ENCODE assay signal across 11 cellular contexts in the genomic region with DNA sequence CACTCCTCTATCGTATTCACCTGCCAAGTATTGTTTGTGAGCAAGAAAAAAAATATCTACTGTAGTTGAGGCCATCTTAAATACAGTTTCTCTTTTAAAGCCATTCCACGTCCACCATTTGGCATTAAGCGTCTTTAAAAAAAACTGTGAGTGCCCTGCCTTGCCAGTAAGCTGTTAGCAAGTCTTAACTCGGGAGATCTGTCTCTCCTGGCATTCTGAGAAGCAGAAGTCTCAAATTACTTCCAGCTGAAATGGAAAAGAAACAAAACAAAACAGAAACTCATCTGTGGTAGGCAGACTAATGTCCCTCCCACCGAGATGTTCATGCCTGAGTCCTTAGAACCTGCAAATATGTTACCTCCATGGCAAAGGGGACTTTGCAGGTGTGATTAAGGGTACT.
DNase-seq lines count a peak whose midpoint lies in the region; ATAC-seq and TF ChIP-seq lines count a peak whose summit lies in the region.
"Had no signal": no experiment of that assay in that cellular context is flagged by ENCODE, and none has a peak within 500 bp of the region (broad histone marks: within the 10 kb centered on the region; RNA-seq: fewer than 3 reads in every experiment).

No MANE protein-coding gene starts in this region.

- no peaks in the 10 kb centered on the region for H3K79me2 ChIP-seq in SK-N-SH (ENCODE audit: insufficient read depth)

- POLR2A ChIA-PET in SK-N-SH (lab: Yijun Ruan, JAX), result no interaction called here

- H3K9me3 ChIP-seq in SK-N-SH (no peaks in the 10 kb centered on the region), psoas muscle (no peaks in the 10 kb centered on the region), neuronal stem cell (replicated peaks in 1 of 2; ENCODE audit: control insufficient read depth in 2 of 2, insufficient read depth in 1 of 2, low read depth in 1 of 2, low read length in 2 of 2) (no peaks in the 10 kb centered on the region)
- H3K9me3 ChIP-seq: pancreas had no signal

- intact Hi-C loops in psoas muscle (cut with DNase I), result no loop called here

- H4K91ac ChIP-seq in neuronal stem cell (ENCODE audit: low read depth, low read length, poor library complexity), result no peak overlapping the region

- no peaks in the 10 kb centered on the region for H3K79me1 ChIP-seq in neuronal stem cell (ENCODE audit: low read depth, low read length)

- H4K20me1 ChIP-seq in SK-N-SH (ENCODE audit: insufficient read depth), result no peaks in the 10 kb centered on the region

- DNase-seq in SK-N-SH (no peak), fibroblast of pulmonary artery (ENCODE audit: low read depth) (peak; percentile 75), psoas muscle (no peak), neuronal stem cell (ENCODE audit: low spot score) (no peak), DMS153 treated with DMSO at 0.1 percent for 48 hours (lab: John Stamatoyannopoulos, UW; ENCODE audit: unreplicated experiment) (no peak)
- DNase-seq: activated CD4-positive, CD25-positive, alpha-beta regulatory T cell treated with anti-CD3 and anti-CD28 coated beads, Interleukin-2, amount 50 U/mL, for 72 hours; NCI-H226; pancreas had no signal

- H2AFZ ChIP-seq in SK-N-SH (ENCODE audit: low read depth) (0 out of 2 replicates have a peak overlapping the region, but pooled peaks have one; percentile 59), neuronal stem cell (ENCODE audit: low read length) (no peak overlapping the region)

- TF ChIP-seq RAD21 in SK-N-SH (IDR thresholded peaks at IDR 0.05; ENCODE audit: low read length), result no peak

- H3K4me1 ChIP-seq in SK-N-SH (ENCODE audit: control insufficient read depth in 1 of 2, insufficient read depth in 2 of 2, low read depth in 1 of 2, low read length in 1 of 2), result peaks cover 25 to 37% of the 10 kb centered on the region in 2 experiments
- peaks cover 40% of the 10 kb centered on the region for H3K4me1 ChIP-seq in psoas muscle
- H3K4me1 ChIP-seq in neuronal stem cell (ENCODE audit: control insufficient read depth in 2 of 2, insufficient read depth in 1 of 2, low read depth in 1 of 2, low read length in 2 of 2), result peaks cover 1 to 5% of the 10 kb centered on the region in 2 donors
- H3K4me1 ChIP-seq: pancreas had no signal

- no peak overlapping the region for H2AK5ac ChIP-seq in neuronal stem cell (ENCODE audit: low read depth, low read length)

- CTCF ChIA-PET in SK-N-SH (lab: Yijun Ruan, JAX), result interaction anchor here (1.1 to 3.0 kb wide), 4 partner anchors 37 to 300 kb away, joined by 3 to 8 read pairs (median 3); no protein-coding TSS in a partner anchor

- H4K8ac ChIP-seq in neuronal stem cell (ENCODE audit: low read depth, low read length), result no peak overlapping the region

- no peaks in the 10 kb centered on the region for H3K9me2 ChIP-seq in SK-N-SH

- ATAC-seq in psoas muscle (peak; percentile 76 to 93 (median 83)), HG02970 (IDR thresholded peaks at IDR 0.05; ENCODE audit: low FRiP score, unreplicated experiment) (no peak), GM18868 (IDR thresholded peaks at IDR 0.05; ENCODE audit: unreplicated experiment) (no peak)

- H3K36me3 ChIP-seq in SK-N-SH (replicated peaks in 1 of 2; ENCODE audit: control insufficient read depth in 1 of 2, insufficient read depth in 2 of 2, low read length in 1 of 2), result no peaks in the 10 kb centered on the region
- H3K36me3 ChIP-seq in psoas muscle (ENCODE audit: insufficient read depth in 1 of 2, low read depth in 1 of 2), result no peaks in the 10 kb centered on the region
- no peaks in the 10 kb centered on the region for H3K36me3 ChIP-seq in neuronal stem cell (replicated peaks in 1 of 2; ENCODE audit: control insufficient read depth in 2 of 2, insufficient read depth in 2 of 2, low read length in 2 of 2)
- H3K36me3 ChIP-seq: pancreas had no signal

- H3F3A ChIP-seq in SK-N-SH (replicated peaks; ENCODE audit: insufficient read depth), result peaks cover 37% of the 10 kb centered on the region

- no peak overlapping the region for H2BK5ac ChIP-seq in neuronal stem cell (ENCODE audit: low read length)

- H3K27ac ChIP-seq in C4-2B, result peak overlapping the region; percentile 13; the same call in 1 of the 2 replicates
- H3K27ac ChIP-seq in SK-N-SH (ENCODE audit: low read depth in 2 of 2, low read length in 1 of 2), result peak overlapping the region; percentile 86 to 93
- peak overlapping the region; percentile 80 for H3K27ac ChIP-seq in psoas muscle
- no peak overlapping the region for H3K27ac ChIP-seq in neuronal stem cell (replicated peaks; ENCODE audit: low read length)
- H3K27ac ChIP-seq: pancreas had no signal

- no peak overlapping the region for H3K4ac ChIP-seq in neuronal stem cell (ENCODE audit: low read length)

- H2BK120ac ChIP-seq in neuronal stem cell (ENCODE audit: low read depth, low read length), result no peak overlapping the region

- H3K18ac ChIP-seq in neuronal stem cell (ENCODE audit: low read length), result no peak overlapping the region

- H3K27me3 ChIP-seq in SK-N-SH (ENCODE audit: insufficient read depth) (no peaks in the 10 kb centered on the region), psoas muscle (ENCODE audit: insufficient read depth in 3 of 3, low read length in 2 of 3) (no peaks in the 10 kb centered on the region), neuronal stem cell (ENCODE audit: control insufficient read depth in 3 of 3, insufficient read depth in 3 of 3, low read depth in 1 of 3, low read length in 3 of 3) (no peaks in the 10 kb centered on the region)
- H3K27me3 ChIP-seq: pancreas had no signal

- no peak overlapping the region for H3K14ac ChIP-seq in neuronal stem cell (ENCODE audit: low read length)

- H3K9ac ChIP-seq in SK-N-SH (peak overlapping the region; percentile 54), neuronal stem cell (ENCODE audit: low read depth, low read length, poor library complexity) (no peak overlapping the region)

- no peak overlapping the region for H3K23ac ChIP-seq in neuronal stem cell (ENCODE audit: low read depth, low read length, poor library complexity)

- peak overlapping the region; percentile 17 to 46; a peak in 2 of 4 replicates for H3K4me3 ChIP-seq in SK-N-SH (ENCODE audit: low read depth in 2 of 2, low read length in 1 of 2)
- H3K4me3 ChIP-seq in fibroblast of pulmonary artery (replicated peaks; ENCODE audit: low read depth, low read length), result no peak overlapping the region
- peak overlapping the region; percentile 43 for H3K4me3 ChIP-seq in psoas muscle
- no peak overlapping the region for H3K4me3 ChIP-seq in neuronal stem cell (ENCODE audit: low read length in 2 of 2)
- H3K4me3 ChIP-seq: pancreas had no signal

- no peak for TF ChIP-seq CTCF in C4-2B (conservative IDR thresholded peaks at IDR 0.05)
- TF ChIP-seq CTCF in SK-N-SH (IDR thresholded peaks at IDR 0.05), result no peak
- no peak for TF ChIP-seq CTCF in fibroblast of pulmonary artery (IDR thresholded peaks at IDR 0.05; ENCODE audit: low read length, missing control alignments)
- TF ChIP-seq CTCF in psoas muscle (IDR thresholded peaks at IDR 0.05), result no peak

- TF ChIP-seq EP300 in SK-N-SH (IDR thresholded peaks at IDR 0.05; ENCODE audit: borderline replicate concordance in 1 of 2, low read depth in 1 of 2, low read length in 1 of 2), result peak in 1 of 2 experiments; percentile 51; a peak in 1 of 4 replicates

- H2BK12ac ChIP-seq in neuronal stem cell (ENCODE audit: low read length), result no peak overlapping the region

- peak overlapping the region; percentile 73 for H3K4me2 ChIP-seq in SK-N-SH
- no peak overlapping the region for H3K4me2 ChIP-seq in neuronal stem cell (ENCODE audit: insufficient read depth, low read length, poor library complexity, severe bottlenecking)

- WGBS in SK-N-SH (ENCODE audit: low lambda C conversion rate), result 44% methylated on average over 5 of the region's 5 CpGs
- WGBS in psoas muscle, 3 donors, result 8 to 14% (median 13%) methylated on average over 5 of the region's 5 CpGs
- WGBS in neuronal stem cell (ENCODE audit: extremely low coverage in 2 of 2, insufficient read length in 2 of 2, insufficient replicate concordance in 1 of 2), 2 donors, result no CpG with 5 or more reads among the region's 5 CpGs

- H2BK15ac ChIP-seq in neuronal stem cell (ENCODE audit: low read length), result no peak overlapping the region

TF ChIP-seq in SK-N-SH, 30 proteins besides CTCF, POLR2A, EP300 and RAD21 (continues in another document):
- TF ChIP-seq NFIC (IDR thresholded peaks at IDR 0.05; ENCODE audit: borderline replicate concordance), result peak; percentile 74; the same call in 1 of the 2 replicates
- TF ChIP-seq SIN3A (IDR thresholded peaks at IDR 0.05; ENCODE audit: borderline replicate concordance, low read depth, low read length), result no peak
- peak; percentile 16; the same call in 1 of the 2 replicates for TF ChIP-seq JUND (IDR thresholded peaks at IDR 0.05)
- no peak for TF ChIP-seq RFX5 (IDR thresholded peaks at IDR 0.05; ENCODE audit: low read length)
- TF ChIP-seq GATA2 (CRISPR knock-in tag; IDR thresholded peaks at IDR 0.05), result no peak
- peak; percentile 59; the same call in 1 of the 2 replicates for TF ChIP-seq YY1 (IDR thresholded peaks at IDR 0.05; ENCODE audit: low read depth)
- TF ChIP-seq TCF12 (IDR thresholded peaks at IDR 0.05), result peak; percentile 83
- no peak for TF ChIP-seq ELF1 (IDR thresholded peaks at IDR 0.05)
- no peak for TF ChIP-seq CHD2 (IDR thresholded peaks at IDR 0.05; ENCODE audit: low read length, partially characterized antibody)
- no peak for TF ChIP-seq SMC3 (IDR thresholded peaks at IDR 0.05; ENCODE audit: low read depth, low read length)
- 0 out of 2 replicates have a peak, but pooled peaks have one; percentile 10 for TF ChIP-seq FOSL2 (IDR thresholded peaks at IDR 0.05; ENCODE audit: borderline replicate concordance, low read depth)
- peak; percentile 34; the same call in 1 of the 2 replicates for TF ChIP-seq TEAD4 (IDR thresholded peaks at IDR 0.05; ENCODE audit: borderline replicate concordance, insufficient read depth)
- no peak for TF ChIP-seq NRF1 (IDR thresholded peaks at IDR 0.05; ENCODE audit: low read depth, low read length)
- no peak; the same call in 1 of the 2 replicates for TF ChIP-seq RXRA (IDR thresholded peaks at IDR 0.05; ENCODE audit: borderline replicate concordance, low read depth)
- TF ChIP-seq, protein P1, sequence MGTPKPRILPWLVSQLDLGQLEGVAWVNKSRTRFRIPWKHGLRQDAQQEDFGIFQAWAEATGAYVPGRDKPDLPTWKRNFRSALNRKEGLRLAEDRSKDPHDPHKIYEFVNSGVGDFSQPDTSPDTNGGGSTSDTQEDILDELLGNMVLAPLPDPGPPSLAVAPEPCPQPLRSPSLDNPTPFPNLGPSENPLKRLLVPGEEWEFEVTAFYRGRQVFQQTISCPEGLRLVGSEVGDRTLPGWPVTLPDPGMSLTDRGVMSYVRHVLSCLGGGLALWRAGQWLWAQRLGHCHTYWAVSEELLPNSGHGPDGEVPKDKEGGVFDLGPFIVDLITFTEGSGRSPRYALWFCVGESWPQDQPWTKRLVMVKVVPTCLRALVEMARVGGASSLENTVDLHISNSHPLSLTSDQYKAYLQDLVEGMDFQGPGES (IDR thresholded peaks at IDR 0.05; ENCODE audit: low read depth, low read length), result no peak

Comparison
In these comparisons a context has a peak if more than half of its experiments do, and no peak if none do; other contexts are left out.
1. H3K4me3 ChIP-seq: peak in SK-N-SH (2 of 2) and psoas muscle (single experiment); none in fibroblast of pulmonary artery (single experiment) and neuronal stem cell (0 of 2).
2. ATAC-seq: peak in psoas muscle (4 of 4); none in HG02970 (single experiment) and GM18868 (single experiment).